1 cellular context compared by ENCODE assay signal in the genomic region with DNA sequence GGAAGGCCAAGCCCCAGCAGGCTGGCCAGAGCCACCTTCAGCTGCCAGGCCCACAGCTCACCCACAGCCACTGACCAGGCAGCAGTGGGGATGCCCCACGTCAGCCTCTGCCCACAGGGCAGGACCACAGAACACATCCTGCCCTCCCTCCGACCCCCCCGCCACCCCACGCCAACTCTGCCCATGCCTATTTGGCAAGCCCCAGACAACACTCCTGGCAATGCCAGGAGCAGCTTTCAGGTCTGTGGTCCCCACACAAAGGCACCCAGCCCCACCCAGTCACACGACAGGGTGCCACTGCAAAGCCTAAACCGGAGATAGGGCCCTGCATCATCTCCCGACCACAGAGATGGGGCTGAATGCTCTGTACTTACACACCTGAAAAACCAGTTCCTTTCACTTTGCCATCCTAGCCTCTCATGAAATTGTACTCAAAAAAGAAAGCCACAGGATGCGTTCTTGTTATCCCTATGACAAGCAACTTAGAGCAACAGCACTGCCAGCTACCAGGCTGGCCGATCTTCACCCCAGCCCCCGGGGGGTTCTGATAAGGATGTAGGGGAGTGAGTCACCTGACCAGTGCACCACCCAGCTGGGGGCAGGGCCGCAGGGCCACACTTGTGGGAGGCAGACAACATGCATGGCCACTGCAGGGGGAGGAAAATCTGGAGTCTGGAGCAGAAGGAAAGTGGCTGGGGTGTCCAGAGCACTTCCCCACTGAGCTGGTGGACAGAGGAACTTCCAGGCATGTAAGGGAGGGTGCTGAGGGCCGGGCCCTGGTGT.
TF ChIP-seq lines count a peak whose summit lies in the region.

No MANE protein-coding gene starts in this region.

TF ChIP-seq in SK-N-SH, 30 proteins besides CTCF, POLR2A, EP300 and RAD21 (continued from another document):
- no peak for TF ChIP-seq IRF3 (IDR thresholded peaks at IDR 0.05; ENCODE audit: low read depth, low read length)
- TF ChIP-seq JUND (IDR thresholded peaks at IDR 0.05), result no peak
- no peak for TF ChIP-seq CHD2 (IDR thresholded peaks at IDR 0.05; ENCODE audit: low read length, partially characterized antibody)
- no peak for TF ChIP-seq SMC3 (IDR thresholded peaks at IDR 0.05; ENCODE audit: low read depth, low read length)
- TF ChIP-seq RCOR1 (IDR thresholded peaks at IDR 0.05; ENCODE audit: low read length), result no peak
- TF ChIP-seq EZH2phosphoT487 (IDR thresholded peaks at IDR 0.05; ENCODE audit: borderline replicate concordance, low read depth), result no peak
- no peak for TF ChIP-seq NRF1 (IDR thresholded peaks at IDR 0.05; ENCODE audit: low read depth, low read length)
- no peak for TF ChIP-seq USF2 (IDR thresholded peaks at IDR 0.05; ENCODE audit: borderline replicate concordance, low read depth, low read length)
- TF ChIP-seq, protein P1, sequence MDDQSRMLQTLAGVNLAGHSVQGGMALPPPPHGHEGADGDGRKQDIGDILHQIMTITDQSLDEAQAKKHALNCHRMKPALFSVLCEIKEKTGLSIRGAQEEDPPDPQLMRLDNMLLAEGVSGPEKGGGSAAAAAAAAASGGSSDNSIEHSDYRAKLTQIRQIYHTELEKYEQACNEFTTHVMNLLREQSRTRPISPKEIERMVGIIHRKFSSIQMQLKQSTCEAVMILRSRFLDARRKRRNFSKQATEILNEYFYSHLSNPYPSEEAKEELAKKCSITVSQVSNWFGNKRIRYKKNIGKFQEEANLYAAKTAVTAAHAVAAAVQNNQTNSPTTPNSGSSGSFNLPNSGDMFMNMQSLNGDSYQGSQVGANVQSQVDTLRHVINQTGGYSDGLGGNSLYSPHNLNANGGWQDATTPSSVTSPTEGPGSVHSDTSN (IDR thresholded peaks at IDR 0.05), result no peak
TF ChIP-seq in SK-N-SH: peak in this region for 0.
